ENCODE assay signal across 29 cellular contexts in genomic region chr13:49226613-49227012, GRCh38. TPM values are rescaled to one million over a fixed set of nuclear protein-coding genes. Genes with fewer than 3 reads are reported as not detected.
"Had no signal": no experiment of that assay in that cellular context is flagged by ENCODE, and none has a peak within 500 bp of the region (broad histone marks: within the 10 kb centered on the region; RNA-seq: fewer than 3 reads in every experiment).

No MANE protein-coding gene starts in this region.

- H3K4me3 ChIP-seq: colonic mucosa, esophagus squamous epithelium, gastrocnemius medialis, heart right ventricle, left lung, lower lobe of right lung, mucosa of descending colon had no signal

- H3K9me3 ChIP-seq: colonic mucosa, esophagus squamous epithelium, gastrocnemius medialis, heart right ventricle, left lung, lower lobe of right lung, mucosa of descending colon had no signal

- H3K27ac ChIP-seq: colonic mucosa, epithelial cell of prostate, esophagus squamous epithelium, gastrocnemius medialis, heart right ventricle, left lung, lower lobe of right lung had no signal

- H3K4me1 ChIP-seq: colonic mucosa, esophagus squamous epithelium, gastrocnemius medialis, lower lobe of right lung had no signal

- ATAC-seq: effector memory CD8-positive, alpha-beta T cell; esophagus mucosa; gastrocnemius medialis; mucosa of descending colon had no signal

- DNase-seq: colonic mucosa; cortex of kidney; effector CD8-positive, alpha-beta T cell; effector memory CD8-positive, alpha-beta T cell; endodermal cell; erythroblast; esophagus squamous epithelium; foreskin fibroblast; foreskin melanocyte; gastrocnemius medialis; glutamatergic neuron; heart right ventricle; hippocampal formation; left cardiac atrium; left lung; left ventricle myocardium superior; lower lobe of right lung; mesenchymal stem cell; mucosa of descending colon; naive B cell had no signal

- H3K36me3 ChIP-seq: colonic mucosa, esophagus squamous epithelium, gastrocnemius medialis, heart right ventricle, left lung, lower lobe of right lung had no signal

RNA-seq across cellular contexts. Expression of gene MLNR, which starts 6.5 kb away (rescaled TPM):
- total RNA-seq: colonic mucosa, dermis microvascular lymphatic vessel endothelial cell, esophagus mucosa, gastrocnemius medialis, glomerular endothelial cell, heart right ventricle, kidney epithelial cell, left cardiac atrium, left lung, left ventricle myocardium superior, lower leg skin, lower lobe of right lung, lung microvascular endothelial cell, mesenteric fat pad, mucosa of descending colon, myocyte had no signal
